Comparison of ENCODE assay signal across 8 cellular contexts in genomic region chr1:54489627-54490240, GRCh38. TPM values are rescaled to one million over a fixed set of nuclear protein-coding genes. Genes with fewer than 3 reads are reported as not detected.
A peak's percentile ranks its signal among the peaks of the same experiment; 100 is the strongest.
DNase-seq lines count a peak whose midpoint lies in the region; ATAC-seq and TF ChIP-seq lines count a peak whose summit lies in the region.

No MANE protein-coding gene starts in this region.

- peak overlapping the region; percentile 76 for H3K18ac ChIP-seq in mesendoderm (ENCODE audit: low read length)

- H4K8ac ChIP-seq in mesendoderm (ENCODE audit: low read depth, low read length) = no peak overlapping the region

- no peaks in the 10 kb centered on the region for H3K79me2 ChIP-seq in mesendoderm (ENCODE audit: control insufficient read depth, insufficient read depth, low read length)

- H3K27me3 Mint-ChIP-seq in activated T-helper 1 cell treated with anti-CD3 and anti-CD28 coated beads, Interleukin-12 subunit alpha, Interleukin-12 subunit beta, Interleukin-2, Interleukin-4 antibody, amounts not matched to agents 30 ng/mL and 10 ng/mL and 1 ng/mL, durations not matched to agents 14 hours and 24 hours and 36 hours (ENCODE audit: insufficient read depth) = peaks cover 30% of the 10 kb centered on the region

- no peak overlapping the region for H2AK5ac ChIP-seq in mesendoderm (ENCODE audit: low read length)

- H3K4me3 ChIP-seq in left ventricle myocardium inferior = peak overlapping the region; percentile 79
- no peak overlapping the region for H3K4me3 ChIP-seq in mesendoderm (ENCODE audit: low read length)
- peak overlapping the region; percentile 66 for H3K4me3 ChIP-seq in upper lobe of right lung

- no peak overlapping the region for H2BK120ac ChIP-seq in mesendoderm (ENCODE audit: low read depth, low read length)

- H2BK5ac ChIP-seq in mesendoderm (ENCODE audit: low read length) = no peak overlapping the region

- WGBS in mesendoderm (ENCODE audit: extremely low coverage, insufficient coverage, low lambda C conversion rate) = no CpG with 5 or more reads among the region's 9 CpGs

- H3K4me1 ChIP-seq in left ventricle myocardium inferior = peaks cover 42% of the 10 kb centered on the region
- peaks cover 10% of the 10 kb centered on the region for H3K4me1 ChIP-seq in mesendoderm (ENCODE audit: control insufficient read depth, low read depth, low read length)
- peaks cover 21% of the 10 kb centered on the region for H3K4me1 ChIP-seq in upper lobe of right lung

- no peak overlapping the region for H3K4me2 ChIP-seq in mesendoderm (ENCODE audit: low read length)

- H2BK15ac ChIP-seq in mesendoderm (replicated peaks; ENCODE audit: low read depth) = peak overlapping the region; percentile 21

- no peak overlapping the region for H3K23ac ChIP-seq in mesendoderm (ENCODE audit: low read length)

- peak; percentile 1 for TF ChIP-seq CTCF in left ventricle myocardium inferior (IDR thresholded peaks at IDR 0.05; ENCODE audit: borderline replicate concordance)
- TF ChIP-seq CTCF in upper lobe of right lung (IDR thresholded peaks at IDR 0.05) = no peak

- H3K27me3 ChIP-seq in left ventricle myocardium inferior (ENCODE audit: low read depth) = peaks cover under 1% of the 10 kb centered on the region
- no peaks in the 10 kb centered on the region for H3K27me3 ChIP-seq in mesendoderm (ENCODE audit: insufficient read depth, low read length, poor library complexity)
- H3K27me3 ChIP-seq in upper lobe of right lung = peaks cover 5% of the 10 kb centered on the region

- peak overlapping the region; percentile 86 for H3K4me3 Mint-ChIP-seq in activated T-helper 1 cell treated with anti-CD3 and anti-CD28 coated beads, Interleukin-12 subunit alpha, Interleukin-12 subunit beta, Interleukin-2, Interleukin-4 antibody, amounts not matched to agents 30 ng/mL and 10 ng/mL and 1 ng/mL, durations not matched to agents 14 hours and 24 hours and 36 hours

- no peaks in the 10 kb centered on the region for H3K9me3 Mint-ChIP-seq in activated T-helper 1 cell treated with anti-CD3 and anti-CD28 coated beads, Interleukin-12 subunit alpha, Interleukin-12 subunit beta, Interleukin-2, Interleukin-4 antibody, amounts not matched to agents 30 ng/mL and 10 ng/mL and 1 ng/mL, durations not matched to agents 14 hours and 24 hours and 36 hours

- no peak overlapping the region for H3K27ac Mint-ChIP-seq in activated T-helper 1 cell treated with anti-CD3 and anti-CD28 coated beads, Interleukin-12 subunit alpha, Interleukin-12 subunit beta, Interleukin-2, Interleukin-4 antibody, amounts not matched to agents 30 ng/mL and 10 ng/mL and 1 ng/mL, durations not matched to agents 14 hours and 24 hours and 36 hours

- peak overlapping the region; percentile 31 for H3K9ac ChIP-seq in mesendoderm (ENCODE audit: low read length)

- no peaks in the 10 kb centered on the region for H3K79me1 ChIP-seq in mesendoderm (ENCODE audit: low read length)

- H3K4ac ChIP-seq in mesendoderm (ENCODE audit: low read depth, low read length) = peak overlapping the region; percentile 22

- H3K9me3 ChIP-seq in left ventricle myocardium inferior (replicated peaks) (no peaks in the 10 kb centered on the region), upper lobe of right lung (no peaks in the 10 kb centered on the region)

- peak overlapping the region; percentile 95 for H3K27ac ChIP-seq in left ventricle myocardium inferior (replicated peaks)
- no peak overlapping the region for H3K27ac ChIP-seq in mesendoderm (ENCODE audit: low read depth, low read length)
- H3K27ac ChIP-seq in upper lobe of right lung = peak overlapping the region; percentile 88

- no peak for ATAC-seq in upper lobe of right lung

- H3K56ac ChIP-seq in mesendoderm (ENCODE audit: low read length) = peak overlapping the region; percentile 58

- peaks cover 36% of the 10 kb centered on the region for H3K4me1 Mint-ChIP-seq in activated T-helper 1 cell treated with anti-CD3 and anti-CD28 coated beads, Interleukin-12 subunit alpha, Interleukin-12 subunit beta, Interleukin-2, Interleukin-4 antibody, amounts not matched to agents 30 ng/mL and 10 ng/mL and 1 ng/mL, durations not matched to agents 14 hours and 24 hours and 36 hours (ENCODE audit: low read depth)

- peaks cover 2% of the 10 kb centered on the region for H3K36me3 Mint-ChIP-seq in activated T-helper 1 cell treated with anti-CD3 and anti-CD28 coated beads, Interleukin-12 subunit alpha, Interleukin-12 subunit beta, Interleukin-2, Interleukin-4 antibody, amounts not matched to agents 30 ng/mL and 10 ng/mL and 1 ng/mL, durations not matched to agents 14 hours and 24 hours and 36 hours (ENCODE audit: low read depth)

- no peaks in the 10 kb centered on the region for H3K36me3 ChIP-seq in left ventricle myocardium inferior
- H3K36me3 ChIP-seq in mesendoderm (ENCODE audit: control insufficient read depth, insufficient read depth, low read length) = no peaks in the 10 kb centered on the region
- no peaks in the 10 kb centered on the region for H3K36me3 ChIP-seq in upper lobe of right lung

- DNase-seq in left ventricle myocardium inferior = no peak
- no peak for DNase-seq in cardiac septum (ENCODE audit: low spot score)
- DNase-seq in activated T-helper 1 cell treated with anti-CD3 and anti-CD28 coated beads, Interleukin-12 subunit alpha, Interleukin-12 subunit beta, Interleukin-2, Interleukin-4 antibody, amounts not matched to agents 30 ng/mL and 10 ng/mL and 1 ng/mL, durations not matched to agents 14 hours and 24 hours and 36 hours (ENCODE audit: low spot score) = no peak
- no peak for DNase-seq in mesendoderm
- no peak for DNase-seq in upper lobe of right lung
- no peak for DNase-seq in NK-92 (lab: John Stamatoyannopoulos, UW; ENCODE audit: unreplicated experiment)
- no peak for DNase-seq in pons (ENCODE audit: low spot score)
- no peak for DNase-seq in NCI-H1930 (lab: John Stamatoyannopoulos, UW)

- intact Hi-C loops in left ventricle myocardium inferior (cut with micrococcal nuclease) = loop anchor here (5.0 to 10.0 kb wide), 2 partner anchors 362 to 415 kb away; no protein-coding TSS in a partner anchor
- intact Hi-C loops in cardiac septum (cut with DNase I) = loop anchor here (2.0 to 10.0 kb wide), 8 partner anchors 58 to 419 kb away; partner anchors contain the start of genes ACOT11, CYB5RL, MRPL37 and TTC22
- intact Hi-C loops in activated T-helper 1 cell treated with anti-CD3 and anti-CD28 coated beads, Interleukin-12 subunit alpha, Interleukin-12 subunit beta, Interleukin-2, Interleukin-4 antibody, amounts not matched to agents 30 ng/mL and 10 ng/mL and 1 ng/mL, durations not matched to agents 14 hours and 24 hours and 36 hours (cut with micrococcal nuclease) = loop anchor here (1.0 to 5.0 kb wide), 11 partner anchors 133 to 651 kb away; partner anchors contain the start of genes CYB5RL, MRPL37, NDC1 and PARS2
- intact Hi-C loops in upper lobe of right lung (cut with DNase I) = loop anchor here (5.0 to 10.0 kb wide), 2 partner anchors 82 to 415 kb away; partner anchors contain the start of gene SSBP3

- no peak overlapping the region for H4K5ac ChIP-seq in mesendoderm (ENCODE audit: low read length)

RNA-seq across cellular contexts. Expression of gene ACOT11, which starts 58.3 kb away (rescaled TPM):
- total RNA-seq in left ventricle myocardium inferior = 64.8 TPM
- 44.1 TPM for total RNA-seq in cardiac septum
- total RNA-seq in activated T-helper 1 cell treated with anti-CD3 and anti-CD28 coated beads, Interleukin-12 subunit alpha, Interleukin-12 subunit beta, Interleukin-2, Interleukin-4 antibody, amounts not matched to agents 30 ng/mL and 10 ng/mL and 1 ng/mL, durations not matched to agents 14 hours and 24 hours and 36 hours = 0.91 and 2.1 TPM in 2 replicates
- 3.4 TPM for polyA plus RNA-seq in mesendoderm (2013, experiment 1 of 2)
- polyA plus RNA-seq in mesendoderm (2013, experiment 2 of 2) = 3.5 TPM
- total RNA-seq in upper lobe of right lung = 5.0 TPM
